In the genomic region with DNA sequence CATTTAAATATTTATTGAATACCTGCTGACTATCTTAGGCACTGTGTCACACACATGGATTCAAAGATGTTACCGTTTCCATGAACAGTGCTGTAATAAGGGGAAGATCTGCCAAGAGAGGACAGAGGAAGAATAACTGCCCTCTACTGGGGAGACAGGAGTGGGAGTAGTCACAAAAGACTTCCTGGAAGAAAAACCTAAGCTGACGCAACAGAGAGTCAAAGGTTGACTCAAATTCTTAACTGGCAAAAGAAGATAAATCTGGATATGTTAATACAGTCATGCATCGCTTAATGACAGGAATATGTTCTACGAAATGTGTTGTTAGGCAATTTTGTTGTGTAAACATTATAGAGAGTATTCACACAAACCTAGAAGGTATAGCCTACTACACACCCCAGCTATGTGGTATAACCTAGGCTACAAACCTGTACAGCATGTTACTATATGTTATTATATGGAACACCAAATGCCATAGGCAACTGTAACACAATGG, we compare ENCODE assay signal across 8 cellular contexts. TPM values are rescaled to one million over a fixed set of nuclear protein-coding genes. Genes with fewer than 3 reads are reported as not detected.
DNase-seq lines count a peak whose midpoint lies in the region; ATAC-seq, FAIRE-seq and TF ChIP-seq lines count a peak whose summit lies in the region.

No MANE protein-coding gene starts in this region.

- no peak for ATAC-seq in HG02870 (IDR thresholded peaks at IDR 0.05; ENCODE audit: unreplicated experiment)
- no peak for ATAC-seq in GM19351 (IDR thresholded peaks at IDR 0.05; ENCODE audit: unreplicated experiment)
- ATAC-seq in HG03025 (IDR thresholded peaks at IDR 0.05; ENCODE audit: low FRiP score, unreplicated experiment) = no peak

- FAIRE-seq in HTR-8/SVneo (lab: Jason Lieb, UNC) = peak; percentile 99

- TF ChIP-seq CTCF in VCaP (conservative IDR thresholded peaks at IDR 0.05) = peak; percentile 66

- DNase-seq in CMK (ENCODE audit: low read depth) = peak; percentile 17
- peak; percentile 80 for DNase-seq in HTR-8/SVneo (ENCODE audit: insufficient read length, low spot score)
- DNase-seq in glomerular visceral epithelial cell (ENCODE audit: extremely low spot score) = peak; percentile 61
- peak; percentile 89 for DNase-seq in renal cortical epithelial cell (ENCODE audit: low read depth)

- no peak overlapping the region for H3K27ac ChIP-seq in VCaP

RNA-seq across cellular contexts. Expression of gene DCAF5, which starts 51.5 kb away (rescaled TPM):
- total RNA-seq in renal cortical epithelial cell = 12.2 and 30.8 TPM in 2 replicates

Comparison
In these comparisons a context has a peak if more than half of its experiments do, and no peak if none do; other contexts are left out.
1. DNase-seq: peak in every context shown above with its lines; median percentile 89 in renal cortical epithelial cell; 80 in HTR-8/SVneo; 61 in glomerular visceral epithelial cell; 17 in CMK.